In the genomic region with DNA sequence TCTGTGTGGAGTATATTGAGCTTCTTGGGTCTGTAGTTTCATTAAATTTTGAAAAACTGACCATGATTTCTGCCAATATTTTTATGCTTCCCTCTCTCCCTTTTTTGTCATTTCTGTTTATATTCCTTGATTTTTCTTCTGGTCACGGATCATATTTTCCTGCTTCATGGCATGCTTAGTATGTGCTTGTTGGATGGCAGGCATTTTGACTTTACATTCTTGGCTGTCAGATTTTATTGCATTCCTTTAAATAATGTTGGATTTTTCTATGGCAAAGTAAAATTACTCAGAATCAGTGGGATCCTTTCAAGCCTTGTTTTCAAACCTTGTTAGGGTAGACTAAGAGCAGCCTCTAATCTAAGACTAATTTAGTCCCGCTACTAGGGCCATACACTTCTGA, we compare ENCODE assay signal across 20 cellular contexts.
"Had no signal": no experiment of that assay in that cellular context is flagged by ENCODE, and none has a peak within 500 bp of the region (broad histone marks: within the 10 kb centered on the region; RNA-seq: fewer than 3 reads in every experiment).

No MANE protein-coding gene starts in this region.

- H3K27me3 ChIP-seq: ascending aorta, breast epithelium, thyroid gland had no signal

- H3K9me3 Mint-ChIP-seq: activated T-helper 17 cell treated with anti-CD3 and anti-CD28 coated beads, Interleukin-2, amount 50 U/mL, for 72 hours; nephron; T-helper 2 cell treated with Interferon-gamma antibody and Interleukin-4, amounts not matched to agents 5 μg/mL and 100 μg/mL, for 36 hours had no signal

- H3K4me1 Mint-ChIP-seq: nephron had no signal

- H3K27ac Mint-ChIP-seq: activated T-helper 17 cell treated with anti-CD3 and anti-CD28 coated beads, Interleukin-2, amount 50 U/mL, for 72 hours; T-helper 2 cell treated with Interferon-gamma antibody and Interleukin-4, amounts not matched to agents 5 μg/mL and 100 μg/mL, for 36 hours had no signal

- H3K4me3 ChIP-seq: ascending aorta, breast epithelium, lower lobe of right lung, thyroid gland had no signal

- H3K4me1 ChIP-seq: ascending aorta, breast epithelium, lower lobe of right lung, thyroid gland had no signal

- H3K27ac ChIP-seq: ascending aorta, breast epithelium, lower lobe of right lung, thyroid gland had no signal

- ATAC-seq: activated T-helper 17 cell treated with anti-CD3 and anti-CD28 coated beads, Interleukin-2, amount 50 U/mL, for 72 hours; lower lobe of right lung had no signal

- H3K9me3 ChIP-seq: ascending aorta, breast epithelium, lower lobe of right lung, thyroid gland had no signal

- H3K27me3 Mint-ChIP-seq: activated T-helper 17 cell treated with anti-CD3 and anti-CD28 coated beads, Interleukin-2, amount 50 U/mL, for 72 hours had no signal

- H3K36me3 ChIP-seq: ascending aorta, breast epithelium, lower lobe of right lung, thyroid gland had no signal

- DNase-seq: activated CD4-positive, alpha-beta T cell treated with anti-CD3 and anti-CD28 coated beads, Interleukin-2, amount 50 U/mL, for 4 hours; activated naive CD4-positive, alpha-beta T cell; activated T-cell treated with anti-CD3 and anti-CD28 coated beads, Interleukin-2, amount 50 U/mL, for 1 hour; dermis blood vessel endothelial cell; foreskin melanocyte; glutamatergic neuron; hypothalamus; islet precursor cell; lower lobe of right lung; occipital lobe; stimulated activated CD4-positive, alpha-beta T cell treated with anti-CD3 and anti-CD28 coated beads, Interleukin-12 subunit alpha, Interleukin-12 subunit beta, amount 100 ng/mL, for 4 hours; stimulated activated CD4-positive, alpha-beta T cell treated with anti-CD3 and anti-CD28 coated beads, Interleukin-1b, Interleukin-23, amount 100 ng/mL, for 48 hours; stimulated activated CD8-positive, alpha-beta memory T cell treated with anti-CD3 and anti-CD28 coated beads, Interleukin-4, amount 100 ng/mL, for 48 hours; stimulated activated naive CD4-positive, alpha-beta T cell treated with Interleukin-2 at 50 U/mL for 16 hours; thyroid gland had no signal

- H3K4me3 Mint-ChIP-seq: activated T-helper 17 cell treated with anti-CD3 and anti-CD28 coated beads, Interleukin-2, amount 50 U/mL, for 72 hours; nephron; T-helper 2 cell treated with Interferon-gamma antibody and Interleukin-4, amounts not matched to agents 5 μg/mL and 100 μg/mL, for 36 hours had no signal
